Comparison of ENCODE assay signal across 8 cellular contexts in genomic region chr7:75638607-75639070, GRCh38.
DNase-seq lines count a peak whose midpoint lies in the region; ATAC-seq and TF ChIP-seq lines count a peak whose summit lies in the region.

No MANE protein-coding gene starts in this region.

- no peaks in the 10 kb centered on the region; a peak in 1 of 22 replicates for H4K20me1 ChIP-seq in BLaER1 treated with 17β-estradiol and CSF1 and Interleukin-3, amounts not matched to agents 10 nM and 100 nM

- intact Hi-C loops in heart left ventricle (cut with DNase I), result loop anchor here in 1 of 10 donors (10.0 kb wide), 2 partner anchors 54 to 96 kb away; partner anchors contain the start of gene HIP1

- no peak overlapping the region for H3K4me3 Mint-ChIP-seq in activated naive CD8-positive, alpha-beta T cell treated with anti-CD3 and anti-CD28 coated beads, Interleukin-2, amount 10 ng/mL, durations not matched to agents 7 days and 5 days
- H3K4me3 Mint-ChIP-seq in osteocyte (ENCODE audit: unreplicated experiment), result peak overlapping the region; percentile 75

- DNase-seq in HL-60 (ENCODE audit: low read depth in 1 of 2, low spot score in 1 of 2) (no peak), heart left ventricle (peak; percentile 50 to 77 (median 67)), osteocyte (ENCODE audit: extremely low spot score, unreplicated experiment) (peak; percentile 86), pons (ENCODE audit: low spot score) (no peak)
- peak; percentile 36 for DNase-seq in activated naive CD8-positive, alpha-beta T cell treated with anti-CD3 and anti-CD28 coated beads, Interleukin-2, amount 10 ng/mL, durations not matched to agents 7 days and 5 days
- DNase-seq in stimulated activated CD4-positive, alpha-beta T cell treated with anti-CD3 and anti-CD28 coated beads, Interleukin-2, amount 100 ng/mL, for 48 hours, result no peak

- H3K36me3 ChIP-seq in BLaER1 treated with 17β-estradiol and CSF1 and Interleukin-3, amounts not matched to agents 10 nM and 100 nM, result peaks cover 0 to 31% (median 5%) of the 10 kb centered on the region in 11 experiments; a peak in 11 of 22 replicates
- H3K36me3 ChIP-seq in heart left ventricle, result no peaks in the 10 kb centered on the region

- peaks cover 4% of the 10 kb centered on the region for H3K4me1 Mint-ChIP-seq in activated naive CD8-positive, alpha-beta T cell treated with anti-CD3 and anti-CD28 coated beads, Interleukin-2, amount 10 ng/mL, durations not matched to agents 7 days and 5 days
- H3K4me1 Mint-ChIP-seq in osteocyte (ENCODE audit: unreplicated experiment), result peaks cover 28% of the 10 kb centered on the region

- peak overlapping the region; percentile 68 to 92 (median 74) for H3K4me3 ChIP-seq in BLaER1 treated with 17β-estradiol and CSF1 and Interleukin-3, amounts not matched to agents 10 nM and 100 nM
- peak overlapping the region; percentile 49 for H3K4me3 ChIP-seq in HL-60 (replicated peaks; ENCODE audit: insufficient read depth, low read length)
- H3K4me3 ChIP-seq in heart left ventricle, result peak overlapping the region; percentile 59 to 91 (median 74)

- peaks cover 0 to 16% (median 4%) of the 10 kb centered on the region in 11 experiments; a peak in 6 of 22 replicates for H3K27me3 ChIP-seq in BLaER1 treated with 17β-estradiol and CSF1 and Interleukin-3, amounts not matched to agents 10 nM and 100 nM
- H3K27me3 ChIP-seq in HL-60 (ENCODE audit: insufficient read depth, poor library complexity, severe bottlenecking), result no peaks in the 10 kb centered on the region
- no peaks in the 10 kb centered on the region for H3K27me3 ChIP-seq in heart left ventricle

- no peak for TF ChIP-seq CTCF in HL-60 (IDR thresholded peaks at IDR 0.05; ENCODE audit: insufficient read depth, low read length)
- no peak for TF ChIP-seq CTCF in heart left ventricle (IDR thresholded peaks at IDR 0.05)
- TF ChIP-seq CTCF in osteocyte (IDR thresholded peaks at IDR 0.05), result no peak

- peaks cover 23 to 84% (median 43%) of the 10 kb centered on the region in 10 experiments for H3K4me1 ChIP-seq in BLaER1 treated with 17β-estradiol and CSF1 and Interleukin-3, amounts not matched to agents 10 nM and 100 nM
- H3K4me1 ChIP-seq in heart left ventricle, result peaks cover 0 to 32% (median 14%) of the 10 kb centered on the region in 12 donors

- WGBS in heart left ventricle, 4 donors, result 1 to 2% (median 1%) methylated on average over 13 to 35 of the region's 35 CpGs

- peak overlapping the region; percentile 75 to 93 (median 85); a peak in 19 of 22 replicates for H3K27ac ChIP-seq in BLaER1 treated with 17β-estradiol and CSF1 and Interleukin-3, amounts not matched to agents 10 nM and 100 nM
- H3K27ac ChIP-seq in HL-60 (replicated peaks) (peak overlapping the region; percentile 12), heart left ventricle (peak overlapping the region; percentile 65 to 88 (median 82))

- peaks cover 20% of the 10 kb centered on the region for H3K27me3 Mint-ChIP-seq in activated naive CD8-positive, alpha-beta T cell treated with anti-CD3 and anti-CD28 coated beads, Interleukin-2, amount 10 ng/mL, durations not matched to agents 7 days and 5 days
- H3K27me3 Mint-ChIP-seq in osteocyte (ENCODE audit: unreplicated experiment), result no peaks in the 10 kb centered on the region

- peaks cover 5 to 10% (median 7%) of the 10 kb centered on the region in 11 experiments; a peak in 19 of 22 replicates for H3K9me3 ChIP-seq in BLaER1 treated with 17β-estradiol and CSF1 and Interleukin-3, amounts not matched to agents 10 nM and 100 nM (replicated peaks in 1 of 11)
- H3K9me3 ChIP-seq in heart left ventricle, result peaks cover 0 to 7% (median 2%) of the 10 kb centered on the region in 12 donors

- POLR2A ChIA-PET in activated naive CD8-positive, alpha-beta T cell treated with anti-CD3 and anti-CD28 coated beads, Interleukin-2, amount 10 ng/mL, durations not matched to agents 7 days and 5 days (lab: Charles Lee), result no interaction called here

- H3K9me3 Mint-ChIP-seq in activated naive CD8-positive, alpha-beta T cell treated with anti-CD3 and anti-CD28 coated beads, Interleukin-2, amount 10 ng/mL, durations not matched to agents 7 days and 5 days, result no peaks in the 10 kb centered on the region
- H3K9me3 Mint-ChIP-seq in osteocyte (ENCODE audit: unreplicated experiment), result no peaks in the 10 kb centered on the region

- H3K4me2 ChIP-seq in BLaER1 treated with 17β-estradiol and CSF1 and Interleukin-3, amounts not matched to agents 10 nM and 100 nM, result peak overlapping the region; percentile 87 to 99 (median 97)

- H3K9ac ChIP-seq in BLaER1 treated with 17β-estradiol and CSF1 and Interleukin-3, amounts not matched to agents 10 nM and 100 nM, result peak overlapping the region; percentile 82 to 94 (median 87)

- peaks cover 1% of the 10 kb centered on the region for H3K36me3 Mint-ChIP-seq in activated naive CD8-positive, alpha-beta T cell treated with anti-CD3 and anti-CD28 coated beads, Interleukin-2, amount 10 ng/mL, durations not matched to agents 7 days and 5 days
- H3K36me3 Mint-ChIP-seq in osteocyte (ENCODE audit: unreplicated experiment), result peaks cover 6% of the 10 kb centered on the region

- no peak for ATAC-seq in activated naive CD8-positive, alpha-beta T cell treated with anti-CD3 and anti-CD28 coated beads, Interleukin-2, amount 10 ng/mL, durations not matched to agents 7 days and 5 days (ENCODE audit: low read depth)
- ATAC-seq in heart left ventricle, result peak; percentile 50 to 81 (median 80)
- no peak for ATAC-seq in GM21390 (IDR thresholded peaks at IDR 0.05; ENCODE audit: unreplicated experiment)

- H3K27ac Mint-ChIP-seq in activated naive CD8-positive, alpha-beta T cell treated with anti-CD3 and anti-CD28 coated beads, Interleukin-2, amount 10 ng/mL, durations not matched to agents 7 days and 5 days, result no peak overlapping the region
- peak overlapping the region; percentile 31 for H3K27ac Mint-ChIP-seq in osteocyte (ENCODE audit: unreplicated experiment)

- no peak for TF ChIP-seq POLR2A in heart left ventricle (IDR thresholded peaks at IDR 0.05)

Comparison
In these comparisons a context has a peak if more than half of its experiments do, and no peak if none do; other contexts are left out.
1. H3K27ac ChIP-seq: peak in every context shown above with its lines; median percentile 85 in BLaER1 treated with 17β-estradiol and CSF1 and Interleukin-3, amounts not matched to agents 10 nM and 100 nM; 82 in heart left ventricle; 12 in HL-60.
2. DNase-seq: peak in activated naive CD8-positive, alpha-beta T cell treated with anti-CD3 and anti-CD28 coated beads, Interleukin-2, amount 10 ng/mL, durations not matched to agents 7 days and 5 days (single experiment), heart left ventricle (5 of 5) and osteocyte (single experiment); none in HL-60 (0 of 2), pons (single experiment) and stimulated activated CD4-positive, alpha-beta T cell treated with anti-CD3 and anti-CD28 coated beads, Interleukin-2, amount 100 ng/mL, for 48 hours (0 of 2).
3. ATAC-seq: peak in heart left ventricle (4 of 4); none in activated naive CD8-positive, alpha-beta T cell treated with anti-CD3 and anti-CD28 coated beads, Interleukin-2, amount 10 ng/mL, durations not matched to agents 7 days and 5 days (single experiment) and GM21390 (single experiment).
4. Peak in every context shown above with its lines, with median percentiles within 50 percentile points of each other: H3K4me3 ChIP-seq.